Comparison of ENCODE assay signal across 8 cellular contexts in genomic region chr12:57182918-57183575, GRCh38. TPM values are rescaled to one million over a fixed set of nuclear protein-coding genes. Genes with fewer than 3 reads are reported as not detected.
DNase-seq lines count a peak whose midpoint lies in the region; ATAC-seq and TF ChIP-seq lines count a peak whose summit lies in the region.

No MANE protein-coding gene starts in this region.

- no peak overlapping the region for H3K4me3 ChIP-seq in liver (ENCODE audit: low read depth in 1 of 3, low read length in 3 of 3)

- TF ChIP-seq RAD21 in liver (IDR thresholded peaks at IDR 0.05): peak; percentile 85 to 90

- H3K9me3 ChIP-seq in liver (ENCODE audit: control insufficient read depth in 4 of 4, low read length in 3 of 4): no peaks in the 10 kb centered on the region

- no peak overlapping the region for H3K27ac ChIP-seq in liver (ENCODE audit: low read depth in 1 of 2, low read length in 2 of 2)

- WGBS in liver: 67% methylated on average over 13 of the region's 13 CpGs

- peak; percentile 58 for ATAC-seq in GM18873 (IDR thresholded peaks at IDR 0.05; ENCODE audit: low FRiP score, unreplicated experiment)
- peak; percentile 76 for ATAC-seq in HG03135 (IDR thresholded peaks at IDR 0.05; ENCODE audit: unreplicated experiment)

- peak; percentile 78 for TF ChIP-seq CTCF in liver (IDR thresholded peaks at IDR 0.05; ENCODE audit: low read depth, low read length, missing input control)

- H3K36me3 ChIP-seq in liver (ENCODE audit: control insufficient read depth in 4 of 4, insufficient read depth in 3 of 4, low read depth in 1 of 4, low read length in 3 of 4): peaks cover 39 to 89% (median 67%) of the 10 kb centered on the region in 4 donors

- DNase-seq in AG08396 (ENCODE audit: low spot score) (peak; percentile 93), NCI-H2196 (lab: John Stamatoyannopoulos, UW; ENCODE audit: unreplicated experiment) (peak; percentile 83), cerebellum (ENCODE audit: low spot score) (peak; percentile 91)
- peak; percentile 66 for DNase-seq in activated CD4-positive, alpha-beta T cell treated with anti-CD3 and anti-CD28 coated beads for 1 hour
- peak; percentile 58 for DNase-seq in stimulated activated CD8-positive, alpha-beta memory T cell treated with anti-CD3 and anti-CD28 coated beads, Interleukin-12 subunit alpha, Interleukin-12 subunit beta, amount 100 ng/mL, for 4 hours (ENCODE audit: low read depth)

- H3K4me1 ChIP-seq in liver (ENCODE audit: control insufficient read depth in 4 of 4, insufficient read depth in 4 of 4, low read length in 3 of 4): no peaks in the 10 kb centered on the region

- H3K9ac ChIP-seq in liver (ENCODE audit: low read depth in 1 of 2, low read length in 2 of 2): no peak overlapping the region

- H3K27me3 ChIP-seq in liver (ENCODE audit: control insufficient read depth in 4 of 4, insufficient read depth in 4 of 4, low read length in 3 of 4): no peaks in the 10 kb centered on the region

TF ChIP-seq in liver, 16 proteins besides CTCF, POLR2A, EP300 and RAD21:
- no peak for TF ChIP-seq HNF4A (conservative IDR thresholded peaks at IDR 0.05)
- TF ChIP-seq RXRA (IDR thresholded peaks at IDR 0.05): no peak
- TF ChIP-seq NR2F2 (IDR thresholded peaks at IDR 0.05): no peak
- TF ChIP-seq EGR1 (IDR thresholded peaks at IDR 0.05; ENCODE audit: low read depth in 2 of 2): no peak
- no peak for TF ChIP-seq HNF4G (IDR thresholded peaks at IDR 0.05)
- no peak for TF ChIP-seq REST (IDR thresholded peaks at IDR 0.05)
- TF ChIP-seq SP1 (IDR thresholded peaks at IDR 0.05): no peak
- TF ChIP-seq, protein P1, sequence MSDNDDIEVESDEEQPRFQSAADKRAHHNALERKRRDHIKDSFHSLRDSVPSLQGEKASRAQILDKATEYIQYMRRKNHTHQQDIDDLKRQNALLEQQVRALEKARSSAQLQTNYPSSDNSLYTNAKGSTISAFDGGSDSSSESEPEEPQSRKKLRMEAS (IDR thresholded peaks at IDR 0.05): no peak
- TF ChIP-seq YY1 (IDR thresholded peaks at IDR 0.05): no peak
- TF ChIP-seq GABPA (IDR thresholded peaks at IDR 0.05 in 1 of 2, conservative IDR thresholded peaks at IDR 0.05 in 1 of 2): no peak
- TF ChIP-seq FOXA1 (IDR thresholded peaks at IDR 0.05): no peak
- TF ChIP-seq JUND (IDR thresholded peaks at IDR 0.05): no peak
- TF ChIP-seq TAF1 (conservative IDR thresholded peaks at IDR 0.05): no peak
- TF ChIP-seq, protein P2, sequence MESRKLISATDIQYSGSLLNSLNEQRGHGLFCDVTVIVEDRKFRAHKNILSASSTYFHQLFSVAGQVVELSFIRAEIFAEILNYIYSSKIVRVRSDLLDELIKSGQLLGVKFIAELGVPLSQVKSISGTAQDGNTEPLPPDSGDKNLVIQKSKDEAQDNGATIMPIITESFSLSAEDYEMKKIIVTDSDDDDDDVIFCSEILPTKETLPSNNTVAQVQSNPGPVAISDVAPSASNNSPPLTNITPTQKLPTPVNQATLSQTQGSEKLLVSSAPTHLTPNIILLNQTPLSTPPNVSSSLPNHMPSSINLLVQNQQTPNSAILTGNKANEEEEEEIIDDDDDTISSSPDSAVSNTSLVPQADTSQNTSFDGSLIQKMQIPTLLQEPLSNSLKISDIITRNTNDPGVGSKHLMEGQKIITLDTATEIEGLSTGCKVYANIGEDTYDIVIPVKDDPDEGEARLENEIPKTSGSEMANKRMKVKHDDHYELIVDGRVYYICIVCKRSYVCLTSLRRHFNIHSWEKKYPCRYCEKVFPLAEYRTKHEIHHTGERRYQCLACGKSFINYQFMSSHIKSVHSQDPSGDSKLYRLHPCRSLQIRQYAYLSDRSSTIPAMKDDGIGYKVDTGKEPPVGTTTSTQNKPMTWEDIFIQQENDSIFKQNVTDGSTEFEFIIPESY (IDR thresholded peaks at IDR 0.05): no peak
- TF ChIP-seq FOXA2 (IDR thresholded peaks at IDR 0.05): no peak
- TF ChIP-seq, protein P3, sequence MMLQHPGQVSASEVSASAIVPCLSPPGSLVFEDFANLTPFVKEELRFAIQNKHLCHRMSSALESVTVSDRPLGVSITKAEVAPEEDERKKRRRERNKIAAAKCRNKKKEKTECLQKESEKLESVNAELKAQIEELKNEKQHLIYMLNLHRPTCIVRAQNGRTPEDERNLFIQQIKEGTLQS (IDR thresholded peaks at IDR 0.05): no peak

RNA-seq across cellular contexts. Expression of gene NXPH4, which starts 33.5 kb away (rescaled TPM):
- total RNA-seq in cerebellum: 11.0 TPM
- not detected for total RNA-seq in liver
- under 1 TPM in 1 of 2 donors, not detected in 1; 0.15 TPM for polyA plus RNA-seq in liver

RNA-seq across cellular contexts. Expression of gene LRP1-AS, which starts 35.6 kb away (rescaled TPM):
- total RNA-seq in cerebellum (not detected), liver (not detected)
- polyA plus RNA-seq in liver: not detected

RNA-seq across cellular contexts. Expression of gene SHMT2, which starts 46.5 kb away (rescaled TPM):
- 34.8 TPM for total RNA-seq in cerebellum
- 100 to 1,000 TPM in 1 of 2 donors, 10 to 100 TPM in 1; 66.7 to 236 TPM for total RNA-seq in liver
- polyA plus RNA-seq in liver: 100 to 1,000 TPM; 121 to 276 TPM

RNA-seq across cellular contexts. Expression of gene LRP1, which starts 54.8 kb away (rescaled TPM):
- 109 TPM for total RNA-seq in cerebellum
- 100 to 1,000 TPM; 151 to 375 TPM for total RNA-seq in liver
- polyA plus RNA-seq in liver: 100 to 1,000 TPM in 1 of 2 donors, 10 to 100 TPM in 1; 87.5 to 127 TPM

Comparison
In these comparisons a context has a peak if more than half of its experiments do, and no peak if none do; other contexts are left out.
1. RNA of gene NXPH4, which starts 33.5 kb away (total RNA-seq): 11.0 TPM in cerebellum (single experiment); not detected in liver; every median in the first group is over 10 times any median in the second.
2. Peak in every context shown above with its lines, with median percentiles within 50 percentile points of each other: DNase-seq.